In genomic region chr13:27578121-27579030, GRCh38 we compare ENCODE assay signal across 18 cellular contexts. TPM values are rescaled to one million over a fixed set of nuclear protein-coding genes. Genes with fewer than 3 reads are reported as not detected.
DNase-seq lines count a peak whose midpoint lies in the region; ATAC-seq lines count a peak whose summit lies in the region.
"Had no signal": no experiment of that assay in that cellular context is flagged by ENCODE, and none has a peak within 500 bp of the region (broad histone marks: within the 10 kb centered on the region; RNA-seq: fewer than 3 reads in every experiment).

No MANE protein-coding gene starts in this region.

- no peak for ATAC-seq in stimulated activated naive B cell treated with anti-CD40 and anti-IgM and Interleukin-4, amounts not matched to agents 10 μg/mL and 1 μg/mL and 100 μg/mL, for 72 hours (replicated peaks)
- ATAC-seq: HCT116 had no signal

- no peaks in the 10 kb centered on the region for H3K27me3 Mint-ChIP-seq in stimulated activated naive B cell treated with anti-CD40 and anti-IgM and Interleukin-4, amounts not matched to agents 10 μg/mL and 1 μg/mL and 100 μg/mL, for 72 hours
- H3K27me3 Mint-ChIP-seq in activated T-cell treated with anti-CD3 and anti-CD28 coated beads, Interleukin-2, amount 50 U/mL, for 24 hours: no peaks in the 10 kb centered on the region

- H3K36me3 Mint-ChIP-seq in stimulated activated naive B cell treated with anti-CD40 and anti-IgM and Interleukin-4, amounts not matched to agents 10 μg/mL and 1 μg/mL and 100 μg/mL, for 72 hours: peaks cover 14 to 21% of the 10 kb centered on the region in 2 donors
- H3K36me3 Mint-ChIP-seq in activated T-cell treated with anti-CD3 and anti-CD28 coated beads, Interleukin-2, amount 50 U/mL, for 24 hours (ENCODE audit: low read depth): peaks cover 45% of the 10 kb centered on the region

- no peak overlapping the region for H3K27ac Mint-ChIP-seq in stimulated activated naive B cell treated with anti-CD40 and anti-IgM and Interleukin-4, amounts not matched to agents 10 μg/mL and 1 μg/mL and 100 μg/mL, for 72 hours
- no peak overlapping the region for H3K27ac Mint-ChIP-seq in activated T-cell treated with anti-CD3 and anti-CD28 coated beads, Interleukin-2, amount 50 U/mL, for 24 hours

- peak overlapping the region; percentile 19 for H3K27ac ChIP-seq in angular gyrus (ENCODE audit: low read depth, low read length)
- H3K27ac ChIP-seq: ascending aorta, SK-N-MC, uterus had no signal

- H3K4me3 Mint-ChIP-seq in stimulated activated naive B cell treated with anti-CD40 and anti-IgM and Interleukin-4, amounts not matched to agents 10 μg/mL and 1 μg/mL and 100 μg/mL, for 72 hours: no peak overlapping the region
- no peak overlapping the region for H3K4me3 Mint-ChIP-seq in activated T-cell treated with anti-CD3 and anti-CD28 coated beads, Interleukin-2, amount 50 U/mL, for 24 hours

- peaks cover 2 to 4% of the 10 kb centered on the region in 2 donors for H3K4me1 Mint-ChIP-seq in stimulated activated naive B cell treated with anti-CD40 and anti-IgM and Interleukin-4, amounts not matched to agents 10 μg/mL and 1 μg/mL and 100 μg/mL, for 72 hours
- peaks cover 20% of the 10 kb centered on the region for H3K4me1 Mint-ChIP-seq in activated T-cell treated with anti-CD3 and anti-CD28 coated beads, Interleukin-2, amount 50 U/mL, for 24 hours (ENCODE audit: low read depth)

- H3K9me3 Mint-ChIP-seq in stimulated activated naive B cell treated with anti-CD40 and anti-IgM and Interleukin-4, amounts not matched to agents 10 μg/mL and 1 μg/mL and 100 μg/mL, for 72 hours: peaks cover 0 to 3% of the 10 kb centered on the region in 2 donors
- no peaks in the 10 kb centered on the region for H3K9me3 Mint-ChIP-seq in activated T-cell treated with anti-CD3 and anti-CD28 coated beads, Interleukin-2, amount 50 U/mL, for 24 hours

- DNase-seq in A172 (ENCODE audit: low spot score) (peak; percentile 14), HCEC 1CT (peak; percentile 48), iPS-NIHi7 (ENCODE audit: extremely low spot score) (peak; percentile 16), NCI-H1092 (lab: John Stamatoyannopoulos, UW) (no peak)
- DNase-seq in activated CD4-positive, alpha-beta T cell treated with anti-CD3 and anti-CD28 coated beads for 4 hours: no peak
- DNase-seq in stimulated activated naive B cell treated with anti-CD40 and anti-IgM and Interleukin-4, amounts not matched to agents 10 μg/mL and 1 μg/mL and 100 μg/mL, for 72 hours: no peak
- no peak for DNase-seq in activated T-cell treated with anti-CD3 and anti-CD28 coated beads, Interleukin-2, amount 50 U/mL, for 24 hours
- DNase-seq: ACHN; activated CD4-positive, alpha-beta T cell treated with anti-CD3 and anti-CD28 coated beads for 1 hour; activated T-cell treated with anti-CD3 and anti-CD28 coated beads, Interleukin-2, amount 50 U/mL, for 48 hours; hippocampal formation; midbrain; NCI-H1436; uterus had no signal

RNA-seq across cellular contexts. Expression of gene LNX2, which starts 42.0 kb away (rescaled TPM):
- total RNA-seq in A172 (2014; rRNA removed; shearing (Covaris generic)): 7.0 and 8.5 TPM in 2 replicates

RNA-seq across cellular contexts. Expression of gene POLR1D, which starts 43.3 kb away (rescaled TPM):
- 86.6 and 88.3 TPM in 2 replicates for total RNA-seq in A172 (2014; rRNA removed; shearing (Covaris generic))

Comparison
In these comparisons a context has a peak if more than half of its experiments do, and no peak if none do; other contexts are left out.
1. DNase-seq: peak in A172 (single experiment), HCEC 1CT (single experiment) and iPS-NIHi7 (single experiment); none in activated CD4-positive, alpha-beta T cell treated with anti-CD3 and anti-CD28 coated beads for 4 hours (0 of 2), stimulated activated naive B cell treated with anti-CD40 and anti-IgM and Interleukin-4, amounts not matched to agents 10 μg/mL and 1 μg/mL and 100 μg/mL, for 72 hours (single experiment), activated T-cell treated with anti-CD3 and anti-CD28 coated beads, Interleukin-2, amount 50 U/mL, for 24 hours (single experiment) and NCI-H1092 (single experiment).